ENCODE assay signal across 13 cellular contexts in the genomic region with DNA sequence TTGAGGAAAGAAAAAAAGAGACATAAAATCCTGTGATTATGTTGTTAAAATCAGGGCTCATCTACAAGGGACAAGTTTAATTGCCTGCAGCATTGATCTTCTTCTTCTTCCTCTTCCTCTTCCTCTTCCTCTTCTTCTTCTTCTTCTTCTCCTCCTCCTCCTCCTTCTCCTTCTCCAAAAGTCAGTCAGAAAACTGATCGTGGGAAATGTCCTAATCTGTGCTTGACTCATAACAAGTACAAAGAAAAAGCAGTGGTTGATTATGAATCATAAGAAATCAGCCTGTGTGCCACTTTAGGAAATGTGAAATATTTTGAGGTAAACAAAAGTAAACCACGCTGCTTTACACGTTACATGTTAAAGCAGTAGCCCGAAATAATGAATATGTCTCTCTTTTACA. TPM values are rescaled to one million over a fixed set of nuclear protein-coding genes. Genes with fewer than 3 reads are reported as not detected.
DNase-seq lines count a peak whose midpoint lies in the region; ATAC-seq lines count a peak whose summit lies in the region.
"Had no signal": no experiment of that assay in that cellular context is flagged by ENCODE, and none has a peak within 500 bp of the region (broad histone marks: within the 10 kb centered on the region; RNA-seq: fewer than 3 reads in every experiment).

No MANE protein-coding gene starts in this region.

- no peaks in the 10 kb centered on the region for H3K27me3 Mint-ChIP-seq in IgD-negative memory B cell
- H3K27me3 Mint-ChIP-seq in activated T-helper 17 cell treated with anti-CD3 and anti-CD28 coated beads, Interleukin-2, amount 50 U/mL, for 72 hours = peaks cover 6% of the 10 kb centered on the region

- ATAC-seq in HG03442 (IDR thresholded peaks at IDR 0.05; ENCODE audit: unreplicated experiment) = no peak
- no peak for ATAC-seq in GM21526 (IDR thresholded peaks at IDR 0.05; ENCODE audit: low FRiP score, unreplicated experiment)
- no peak for ATAC-seq in activated T-helper 17 cell treated with anti-CD3 and anti-CD28 coated beads, Interleukin-2, amount 50 U/mL, for 72 hours (replicated peaks)
- ATAC-seq: upper lobe of right lung had no signal

- no peaks in the 10 kb centered on the region for H3K9me3 Mint-ChIP-seq in IgD-negative memory B cell
- no peaks in the 10 kb centered on the region for H3K9me3 Mint-ChIP-seq in activated T-helper 17 cell treated with anti-CD3 and anti-CD28 coated beads, Interleukin-2, amount 50 U/mL, for 72 hours

- H3K27ac Mint-ChIP-seq in IgD-negative memory B cell = peak overlapping the region in 2 of 3 donors; percentile 6 to 48
- H3K27ac Mint-ChIP-seq in activated T-helper 17 cell treated with anti-CD3 and anti-CD28 coated beads, Interleukin-2, amount 50 U/mL, for 72 hours = no peak overlapping the region

- DNase-seq in AG20443 (ENCODE audit: low spot score) (peak; percentile 25), astrocyte of the hippocampus (ENCODE audit: low read depth, low spot score) (peak; percentile 40), glomerular visceral epithelial cell (ENCODE audit: extremely low spot score) (peak; percentile 10), cortex of kidney (lab: John Stamatoyannopoulos, UW) (no peak)
- DNase-seq: activated CD8-positive, alpha-beta memory T cell treated with anti-CD3 and anti-CD28 coated beads, Interleukin-2, amount 50 U/mL, for 4 hours; amniotic stem cell; GF-D8; NCI-H187; upper lobe of right lung had no signal

- peaks cover 29 to 34% (median 29%) of the 10 kb centered on the region in 3 donors for H3K4me1 Mint-ChIP-seq in IgD-negative memory B cell
- peaks cover 9% of the 10 kb centered on the region for H3K4me1 Mint-ChIP-seq in activated T-helper 17 cell treated with anti-CD3 and anti-CD28 coated beads, Interleukin-2, amount 50 U/mL, for 72 hours

- H3K4me3 Mint-ChIP-seq in IgD-negative memory B cell = peak overlapping the region in 3 of 4 donors; percentile 7 to 34 (median 32)
- H3K4me3 Mint-ChIP-seq in activated T-helper 17 cell treated with anti-CD3 and anti-CD28 coated beads, Interleukin-2, amount 50 U/mL, for 72 hours = no peak overlapping the region

- H3K36me3 Mint-ChIP-seq in IgD-negative memory B cell = peaks cover 5% of the 10 kb centered on the region
- no peaks in the 10 kb centered on the region for H3K36me3 Mint-ChIP-seq in activated T-helper 17 cell treated with anti-CD3 and anti-CD28 coated beads, Interleukin-2, amount 50 U/mL, for 72 hours (ENCODE audit: low read depth)

RNA-seq across cellular contexts. Expression of a gene that starts 2.7 kb away (rescaled TPM):
- 16.2 TPM for polyA plus RNA-seq in IgD-negative memory B cell
- 1 to 10 TPM; 5.1 to 8.2 TPM for total RNA-seq in activated T-helper 17 cell treated with anti-CD3 and anti-CD28 coated beads, Interleukin-2, amount 50 U/mL, for 72 hours

RNA-seq across cellular contexts. Expression of a gene that starts 18.8 kb away (rescaled TPM):
- 44.6 TPM for polyA plus RNA-seq in IgD-negative memory B cell
- total RNA-seq in activated T-helper 17 cell treated with anti-CD3 and anti-CD28 coated beads, Interleukin-2, amount 50 U/mL, for 72 hours = 10 to 100 TPM; 16.1 to 27.0 TPM
